Comparison of ENCODE assay signal across 8 cellular contexts in genomic region chr9:29691758-29692407, GRCh38.
A peak's percentile ranks its signal among the peaks of the same experiment; 100 is the strongest.
DNase-seq lines count a peak whose midpoint lies in the region; ATAC-seq and TF ChIP-seq lines count a peak whose summit lies in the region.

No MANE protein-coding gene starts in this region.

- no peaks in the 10 kb centered on the region for H3K27me3 ChIP-seq in heart left ventricle

- no peak for TF ChIP-seq CTCF in heart left ventricle (IDR thresholded peaks at IDR 0.05)

- DNase-seq in DMS53 treated with DMSO at 0.1 percent for 48 hours (lab: John Stamatoyannopoulos, UW; ENCODE audit: unreplicated experiment) (peak; percentile 21), SHP77 treated with DMSO at 0.1 percent for 48 hours (lab: John Stamatoyannopoulos, UW) (peak; percentile 59), iPS DF 4.7 (ENCODE audit: extremely low read depth, low spot score) (peak; percentile 58), T1000 (lab: John Stamatoyannopoulos, UW) (no peak), heart left ventricle (no peak)

- ATAC-seq in HG02885 (IDR thresholded peaks at IDR 0.05; ENCODE audit: poor library complexity, unreplicated experiment) (peak; percentile 54), GM21381 (IDR thresholded peaks at IDR 0.05; ENCODE audit: unreplicated experiment) (no peak), GM21825 (IDR thresholded peaks at IDR 0.05; ENCODE audit: unreplicated experiment) (no peak), heart left ventricle (no peak)

- H3K36me3 ChIP-seq in heart left ventricle = no peaks in the 10 kb centered on the region

- peaks cover 0 to 21% (median 3%) of the 10 kb centered on the region in 12 donors for H3K9me3 ChIP-seq in heart left ventricle

- H3K4me3 ChIP-seq in heart left ventricle = no peak overlapping the region

- intact Hi-C loops in heart left ventricle (cut with DNase I) = no loop called here

- H3K27ac ChIP-seq in heart left ventricle = no peak overlapping the region

- 34 to 37% (median 36%) methylated on average over 7 of the region's 7 CpGs for WGBS in heart left ventricle, 4 donors

- H3K4me1 ChIP-seq in heart left ventricle = no peaks in the 10 kb centered on the region

- TF ChIP-seq POLR2A in heart left ventricle (IDR thresholded peaks at IDR 0.05) = no peak

Comparison
In these comparisons a context has a peak if more than half of its experiments do, and no peak if none do; other contexts are left out.
1. DNase-seq: peak in DMS53 treated with DMSO at 0.1 percent for 48 hours (single experiment), SHP77 treated with DMSO at 0.1 percent for 48 hours (single experiment) and iPS DF 4.7 (single experiment); none in T1000 (single experiment) and heart left ventricle (0 of 5).